In genomic region chr3:8767181-8767666, GRCh38 we compare ENCODE assay signal across 12 cellular contexts. TPM values are rescaled to one million over a fixed set of nuclear protein-coding genes. Genes with fewer than 3 reads are reported as not detected.
DNase-seq lines count a peak whose midpoint lies in the region; ATAC-seq and TF ChIP-seq lines count a peak whose summit lies in the region.
"Had no signal": no experiment of that assay in that cellular context is flagged by ENCODE, and none has a peak within 500 bp of the region (broad histone marks: within the 10 kb centered on the region; RNA-seq: fewer than 3 reads in every experiment).

No MANE protein-coding gene starts in this region.

- no peaks in the 10 kb centered on the region for H3K79me2 ChIP-seq in ACC112 (ENCODE audit: control insufficient read depth, insufficient read depth, low read length, unreplicated experiment)

- H3K36me3 ChIP-seq in ACC112 (ENCODE audit: insufficient read depth, low read length) (no peaks in the 10 kb centered on the region), colonic mucosa (no peaks in the 10 kb centered on the region), mucosa of rectum (ENCODE audit: control insufficient read depth in 2 of 2, insufficient read depth in 2 of 2, low read length in 2 of 2) (no peaks in the 10 kb centered on the region), vagina (no peaks in the 10 kb centered on the region)

- no peak overlapping the region for H3K27ac ChIP-seq in ACC112 (ENCODE audit: low read depth, low read length)
- no peak overlapping the region for H3K27ac ChIP-seq in colonic mucosa
- no peak overlapping the region for H3K27ac ChIP-seq in mucosa of rectum (ENCODE audit: low read depth in 2 of 2, low read length in 2 of 2)
- H3K27ac ChIP-seq in vagina: no peak overlapping the region

- H3K9ac ChIP-seq in colonic mucosa (ENCODE audit: low read depth in 2 of 2, low read length in 2 of 2) (no peak overlapping the region), mucosa of rectum (ENCODE audit: low read depth in 1 of 2, low read length in 2 of 2) (no peak overlapping the region)

- H3K4me3 ChIP-seq in ACC112 (ENCODE audit: low read depth, low read length) (peak overlapping the region; percentile 78; the same call in 1 of the 2 replicates), colonic mucosa (peak overlapping the region; percentile 19), mucosa of rectum (ENCODE audit: low read length in 2 of 2) (peak overlapping the region; percentile 13 to 25), vagina (peak overlapping the region in 1 of 2 donors; percentile 38)

- DNase-seq in colonic mucosa (no peak), vagina (ENCODE audit: extremely low spot score in 2 of 2) (no peak)
- DNase-seq: ACHN; activated CD4-positive, alpha-beta T cell treated with anti-CD3 and anti-CD28 coated beads for 4 hours; activated effector memory CD4-positive, alpha-beta T cell treated with Interleukin-2 at 50 U/mL for 16 hours had no signal

- H3K27me3 ChIP-seq in ACC112 (ENCODE audit: insufficient read depth, low read length): peaks cover 23% of the 10 kb centered on the region
- H3K27me3 ChIP-seq in colonic mucosa: peaks cover 28% of the 10 kb centered on the region
- H3K27me3 ChIP-seq in mucosa of rectum (ENCODE audit: control insufficient read depth in 2 of 2, insufficient read depth in 2 of 2, low read length in 2 of 2): peaks cover 30 to 32% of the 10 kb centered on the region in 2 donors
- peaks cover 6% of the 10 kb centered on the region for H3K27me3 ChIP-seq in vagina

- no peak overlapping the region for H2AFZ ChIP-seq in ACC112 (ENCODE audit: low read length, unreplicated experiment)

- no peak for TF ChIP-seq CTCF in colonic mucosa (IDR thresholded peaks at IDR 0.05)
- no peak for TF ChIP-seq CTCF in vagina (IDR thresholded peaks at IDR 0.05)

- H3K4me1 ChIP-seq in ACC112 (ENCODE audit: control insufficient read depth, insufficient read depth, low read length, unreplicated experiment): peaks cover 15% of the 10 kb centered on the region
- H3K4me1 ChIP-seq in colonic mucosa: peaks cover 13% of the 10 kb centered on the region
- peaks cover 8% of the 10 kb centered on the region in 2 donors for H3K4me1 ChIP-seq in mucosa of rectum (ENCODE audit: control insufficient read depth in 2 of 2, insufficient read depth in 2 of 2, low read length in 2 of 2)
- H3K4me1 ChIP-seq in vagina: peaks cover 21% of the 10 kb centered on the region

- intact Hi-C loops in colonic mucosa (cut with DNase I): no loop called here
- intact Hi-C loops in vagina (cut with DNase I): no loop called here

- ATAC-seq in GM21786 (IDR thresholded peaks at IDR 0.05; ENCODE audit: unreplicated experiment): peak; percentile 1
- no peak for ATAC-seq in HG02870 (IDR thresholded peaks at IDR 0.05; ENCODE audit: unreplicated experiment)
- ATAC-seq in HG03139 (IDR thresholded peaks at IDR 0.05; ENCODE audit: unreplicated experiment): no peak
- no peak for ATAC-seq in GM18498 (IDR thresholded peaks at IDR 0.05; ENCODE audit: unreplicated experiment)
- ATAC-seq: natural killer cell treated with Interleukin-12 subunit alpha and Interleukin-12 subunit beta and Interleukin-15 and Interleukin-18, amount 100 ng/mL, for 72 hours had no signal

- TF ChIP-seq POLR2A in vagina (IDR thresholded peaks at IDR 0.05): no peak

- no peaks in the 10 kb centered on the region for H3K9me3 ChIP-seq in colonic mucosa
- H3K9me3 ChIP-seq in mucosa of rectum (ENCODE audit: control insufficient read depth in 2 of 2, low read length in 2 of 2): no peaks in the 10 kb centered on the region
- H3K9me3 ChIP-seq in vagina: no peaks in the 10 kb centered on the region

RNA-seq across cellular contexts. Expression of gene OXTR, which starts 2.2 kb away (rescaled TPM):
- total RNA-seq in colonic mucosa: 1 to 10 TPM in 1 of 2 donors, under 1 TPM in 1; 0.24 to 1.8 TPM
- 0.25 TPM for total RNA-seq in vagina

RNA-seq across cellular contexts. Expression of gene CAV3, which starts 33.6 kb away (rescaled TPM):
- not detected for total RNA-seq in colonic mucosa
- not detected for total RNA-seq in vagina
- total RNA-seq: natural killer cell treated with Interleukin-12 subunit alpha and Interleukin-12 subunit beta and Interleukin-15 and Interleukin-18, amount 100 ng/mL, for 72 hours had no signal
